In the genomic region with DNA sequence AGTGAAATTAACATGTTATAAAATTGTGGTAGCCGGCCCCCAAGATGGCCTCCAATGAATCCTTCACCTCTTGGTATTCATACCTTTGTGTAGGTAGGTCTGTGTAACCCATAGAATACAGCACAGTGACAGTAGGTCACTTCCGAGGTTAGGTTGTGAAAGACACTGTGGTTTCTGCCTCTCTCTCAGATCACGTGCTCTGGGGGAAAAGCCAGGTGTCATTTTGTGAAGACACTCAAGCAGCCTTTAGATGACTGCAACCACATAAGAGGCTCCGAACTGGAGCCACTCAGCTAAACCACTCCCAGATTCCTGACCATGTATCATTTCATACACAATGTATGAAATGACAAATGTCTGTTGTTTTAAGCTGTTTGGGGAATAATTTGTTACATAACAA, we compare ENCODE assay signal across 8 cellular contexts. TPM values are rescaled to one million over a fixed set of nuclear protein-coding genes. Genes with fewer than 3 reads are reported as not detected.
A peak's percentile ranks its signal among the peaks of the same experiment; 100 is the strongest.
DNase-seq lines count a peak whose midpoint lies in the region; ATAC-seq and TF ChIP-seq lines count a peak whose summit lies in the region.

No MANE protein-coding gene starts in this region.

- ATAC-seq in HG03442 (IDR thresholded peaks at IDR 0.05; ENCODE audit: unreplicated experiment), result peak; percentile 99
- ATAC-seq in left ventricle myocardium superior, result no peak

- no peaks in the 10 kb centered on the region for H3K36me3 ChIP-seq in breast epithelium

- no peaks in the 10 kb centered on the region for H3K9me3 Mint-ChIP-seq in MCF 10A (ENCODE audit: unreplicated experiment)

- POLR2A ChIA-PET in MCF 10A (lab: Yijun Ruan, JAX), result interaction anchor here (0.8 to 5.2 kb wide), 5 partner anchors 9 to 311 kb away, joined by 3 to 64 read pairs (median 4); partner anchors contain the start of gene USPL1

- no peaks in the 10 kb centered on the region for H3K27me3 ChIP-seq in breast epithelium

- CTCF ChIA-PET in MCF 10A (lab: Yijun Ruan, JAX), result interaction anchor here (0.5 to 1.1 kb wide), 2 partner anchors 16 to 1135 kb away, joined by 3 read pairs; no protein-coding TSS in a partner anchor

- no peaks in the 10 kb centered on the region for H3K9me3 ChIP-seq in breast epithelium

- DNase-seq in MCF 10A (ENCODE audit: unreplicated experiment) (peak; percentile 43), breast epithelium (ENCODE audit: low spot score in 2 of 2) (no peak), mucosa of gallbladder (ENCODE audit: low spot score) (peak; percentile 12), foreskin melanocyte (no peak), NCI-H1436 (lab: John Stamatoyannopoulos, UW) (no peak), left ventricle myocardium superior (no peak)
- DNase-seq in activated CD4-positive, alpha-beta T cell treated with anti-CD3 and anti-CD28 coated beads for 4 hours, result peak; percentile 55 to 56

- no TSS peak for BruUV-seq in MCF 10A (replicated peaks; lab: Mats Ljungman, UMichigan)

- no peak overlapping the region for H3K27ac ChIP-seq in breast epithelium

- no peaks in the 10 kb centered on the region for H3K4me1 Mint-ChIP-seq in MCF 10A (ENCODE audit: insufficient read depth, unreplicated experiment)

- no peak overlapping the region for H3K4me3 Mint-ChIP-seq in MCF 10A (ENCODE audit: unreplicated experiment)

- no peak for TF ChIP-seq POLR2A in breast epithelium (IDR thresholded peaks at IDR 0.05)

- no peaks in the 10 kb centered on the region for H3K27me3 Mint-ChIP-seq in MCF 10A (ENCODE audit: insufficient read depth, unreplicated experiment)

- H3K27ac Mint-ChIP-seq in MCF 10A (ENCODE audit: low read depth, unreplicated experiment), result no peak overlapping the region

- H3K4me1 ChIP-seq in breast epithelium, result no peaks in the 10 kb centered on the region

- TF ChIP-seq CTCF in MCF 10A (IDR thresholded peaks at IDR 0.05; ENCODE audit: unreplicated experiment), result no peak
- TF ChIP-seq CTCF in breast epithelium (IDR thresholded peaks at IDR 0.05), result no peak

- no peak overlapping the region for H3K4me3 ChIP-seq in breast epithelium

- no peaks in the 10 kb centered on the region for H3K36me3 Mint-ChIP-seq in MCF 10A (ENCODE audit: insufficient read depth, unreplicated experiment)

- intact Hi-C loops in MCF 10A (cut with micrococcal nuclease), result no loop called here
- intact Hi-C loops in breast epithelium (cut with DNase I; ENCODE audit: low total_unique reads), result no loop called here
- intact Hi-C loops in left ventricle myocardium superior (cut with micrococcal nuclease), result no loop called here

RNA-seq across cellular contexts. Expression of gene USPL1, which starts 9.8 kb away (rescaled TPM):
- 9.8 and 11.8 TPM in 2 replicates for total RNA-seq in MCF 10A (2022)
- 10 to 100 TPM; 27.8 to 40.0 (median 28.2) TPM for total RNA-seq in breast epithelium
- total RNA-seq in mucosa of gallbladder, result 10.0 TPM
- 10.5 TPM for total RNA-seq in left ventricle myocardium superior

Comparison
In these comparisons a context has a peak if more than half of its experiments do, and no peak if none do; other contexts are left out.
1. DNase-seq: peak in MCF 10A (single experiment), activated CD4-positive, alpha-beta T cell treated with anti-CD3 and anti-CD28 coated beads for 4 hours (2 of 2) and mucosa of gallbladder (single experiment); none in breast epithelium (0 of 2), foreskin melanocyte (single experiment), NCI-H1436 (single experiment) and left ventricle myocardium superior (single experiment).